Comparison of ENCODE assay signal across 9 cellular contexts in genomic region chr21:42724226-42724920, GRCh38.
DNase-seq lines count a peak whose midpoint lies in the region; ATAC-seq and TF ChIP-seq lines count a peak whose summit lies in the region.
"Had no signal": no experiment of that assay in that cellular context is flagged by ENCODE, and none has a peak within 500 bp of the region (broad histone marks: within the 10 kb centered on the region; RNA-seq: fewer than 3 reads in every experiment).

No MANE protein-coding gene starts in this region.

- peak overlapping the region; percentile 21 for H3K4me3 Mint-ChIP-seq in Calu3 (ENCODE audit: low read depth, unreplicated experiment)

- H3K4me3 ChIP-seq in fibroblast of the aortic adventitia (ENCODE audit: low read depth, low read length), result no peak overlapping the region
- no peak overlapping the region for H3K4me3 ChIP-seq in psoas muscle

- CTCF ChIA-PET in Calu3 (lab: Charles Lee), result no interaction called here

- no peaks in the 10 kb centered on the region for H3K9me3 ChIP-seq in psoas muscle

- peak; percentile 80 for DNase-seq in Calu3
- DNase-seq in RPMI7951 (ENCODE audit: low read depth), result peak; percentile 93
- peak; percentile 86 for DNase-seq in fibroblast of the aortic adventitia (ENCODE audit: low read depth)
- DNase-seq in psoas muscle, result no peak
- DNase-seq in NCI-H2196 treated with DMSO at 0.1 percent for 48 hours (lab: John Stamatoyannopoulos, UW; ENCODE audit: unreplicated experiment), result no peak
- DNase-seq in NCI-H2171 treated with DMSO at 0.1 percent for 48 hours (lab: John Stamatoyannopoulos, UW), result no peak
- DNase-seq in activated CD8-positive, alpha-beta memory T cell treated with anti-CD3 and anti-CD28 coated beads, Interleukin-2, amount 50 U/mL, for 4 hours, result no peak
- no peak for DNase-seq in activated T-cell treated with anti-CD3 and anti-CD28 coated beads, Interleukin-2, amount 50 U/mL, for 48 hours
- DNase-seq: NCI-H510A treated with DMSO at 0.1 percent for 48 hours had no signal

- intact Hi-C loops in Calu3 (cut with micrococcal nuclease; ENCODE audit: unreplicated experiment) (loop anchor here (10.0 kb wide), 1 partner anchor 70 kb away; no protein-coding TSS in a partner anchor), psoas muscle (cut with DNase I) (no loop called here)

- H3K4me1 Mint-ChIP-seq in Calu3 (ENCODE audit: low read depth, unreplicated experiment), result peaks cover 47% of the 10 kb centered on the region

- 63 to 68% (median 65%) methylated on average over 12 of the region's 12 CpGs for WGBS in psoas muscle, 3 donors

- TF ChIP-seq CTCF in Calu3 (IDR thresholded peaks at IDR 0.05; ENCODE audit: unreplicated experiment) (no peak), fibroblast of the aortic adventitia (IDR thresholded peaks at IDR 0.05; ENCODE audit: insufficient read depth, low read length) (no peak), psoas muscle (IDR thresholded peaks at IDR 0.05) (no peak)

- H3K9me3 Mint-ChIP-seq in Calu3 (ENCODE audit: low read depth, unreplicated experiment), result no peaks in the 10 kb centered on the region

- no peaks in the 10 kb centered on the region for H3K36me3 ChIP-seq in psoas muscle (ENCODE audit: insufficient read depth in 1 of 2, low read depth in 1 of 2)

- no peak overlapping the region for H3K27ac ChIP-seq in psoas muscle

- peaks cover 0 to 13% (median 2%) of the 10 kb centered on the region in 3 donors for H3K27me3 ChIP-seq in psoas muscle (ENCODE audit: insufficient read depth in 3 of 3, low read length in 2 of 3)

- peak in 3 of 4 donors; percentile 35 to 40 (median 37) for ATAC-seq in psoas muscle

- H3K36me3 Mint-ChIP-seq in Calu3 (ENCODE audit: insufficient read depth, unreplicated experiment), result no peaks in the 10 kb centered on the region

- no peaks in the 10 kb centered on the region for H3K27me3 Mint-ChIP-seq in Calu3 (ENCODE audit: unreplicated experiment)

- no peaks in the 10 kb centered on the region for H3K4me1 ChIP-seq in psoas muscle

- H3K27ac Mint-ChIP-seq in Calu3 (ENCODE audit: unreplicated experiment), result peak overlapping the region; percentile 77

- BruUV-seq in Calu3 (replicated peaks; lab: Mats Ljungman, UMichigan), result no TSS peak

Comparison
In these comparisons a context has a peak if more than half of its experiments do, and no peak if none do; other contexts are left out.
1. DNase-seq: peak in Calu3 (single experiment), RPMI7951 (single experiment) and fibroblast of the aortic adventitia (single experiment); none in psoas muscle (0 of 2), NCI-H2196 treated with DMSO at 0.1 percent for 48 hours (single experiment), NCI-H2171 treated with DMSO at 0.1 percent for 48 hours (single experiment), activated CD8-positive, alpha-beta memory T cell treated with anti-CD3 and anti-CD28 coated beads, Interleukin-2, amount 50 U/mL, for 4 hours (single experiment) and activated T-cell treated with anti-CD3 and anti-CD28 coated beads, Interleukin-2, amount 50 U/mL, for 48 hours (0 of 2).